Comparison of ENCODE assay signal across 1 cellular context in genomic region chr11:66126808-66127555, GRCh38.
TF ChIP-seq lines count a peak whose summit lies in the region.

No MANE protein-coding gene starts in this region.

TF ChIP-seq in SK-N-SH treated with all-trans-retinoic acid at 6 μM for 48 hours, 23 proteins besides CTCF, POLR2A, EP300 and RAD21 (continued from another document):
- TF ChIP-seq TSHZ2 (CRISPR knock-in tag; IDR thresholded peaks at IDR 0.05) (no peak), GLIS3 (CRISPR knock-in tag; IDR thresholded peaks at IDR 0.05) (no peak), CSRNP3 (CRISPR knock-in tag; IDR thresholded peaks at IDR 0.05) (no peak), POU6F1 (CRISPR knock-in tag; IDR thresholded peaks at IDR 0.05; ENCODE audit: borderline replicate concordance, low read depth) (no peak)
